Comparison of ENCODE assay signal across 21 cellular contexts in the genomic region with DNA sequence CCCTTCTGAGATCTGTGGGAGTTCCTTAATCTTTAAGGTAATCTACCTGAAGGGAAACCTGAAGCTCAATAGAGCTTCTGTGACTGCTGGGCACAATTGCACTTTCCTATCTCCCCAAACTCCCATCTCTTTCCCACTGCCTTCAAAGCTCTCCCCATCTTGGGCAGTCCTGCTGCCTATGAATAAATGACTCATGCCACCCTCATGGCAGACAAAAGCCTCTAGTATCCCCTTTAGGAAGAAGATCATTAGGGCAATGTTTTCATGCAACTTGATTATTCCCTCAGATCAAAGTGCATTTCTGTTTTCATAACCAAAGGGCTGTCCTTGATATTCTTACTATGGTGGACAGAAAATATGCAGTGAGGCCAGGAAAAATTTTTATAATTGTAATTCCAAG.
"Had no signal": no experiment of that assay in that cellular context is flagged by ENCODE, and none has a peak within 500 bp of the region (broad histone marks: within the 10 kb centered on the region; RNA-seq: fewer than 3 reads in every experiment).

No MANE protein-coding gene starts in this region.

- DNase-seq: activated CD4-positive, alpha-beta T cell treated with anti-CD3 and anti-CD28 coated beads, Interleukin-2, amount 50 U/mL, for 1 hour; activated CD4-positive, CD25-positive, alpha-beta regulatory T cell treated with anti-CD3 and anti-CD28 coated beads, Interleukin-2, amount 50 U/mL, for 72 hours; activated CD8-positive, alpha-beta memory T cell treated with anti-CD3 and anti-CD28 coated beads, Interleukin-2, amount 50 U/mL, for 4 hours; activated effector memory CD4-positive, alpha-beta T cell treated with Interleukin-2 at 50 U/mL for 16 hours; activated naive CD4-positive, alpha-beta T cell treated with anti-CD3 and anti-CD28 coated beads, Interleukin-2, amount 10 ng/mL, durations not matched to agents 7 days and 5 days; activated T-cell treated with anti-CD3 and anti-CD28 coated beads, Interleukin-2, amount 50 U/mL, for 4 hours; effector CD8-positive, alpha-beta T cell; foreskin melanocyte; head of caudate nucleus; natural killer cell; pancreas; stimulated activated CD4-positive, alpha-beta T cell treated with anti-CD3 and anti-CD28 coated beads, Interleukin-4, amount 100 ng/mL, for 1 hour; stimulated activated naive CD8-positive, alpha-beta T cell treated with anti-CD3 and anti-CD28 coated beads, Interleukin-15, amount 100 ng/mL, for 72 hours; trophoblast cell had no signal

- H3K27me3 ChIP-seq: ascending aorta, neutrophil, pancreas had no signal

- H3K27ac Mint-ChIP-seq: activated naive CD4-positive, alpha-beta T cell treated with anti-CD3 and anti-CD28 coated beads, Interleukin-2, amount 10 ng/mL, durations not matched to agents 7 days and 5 days; dendritic cell treated with granulocyte-macrophage colony-stimulating factor and Interleukin-4, amounts not matched to agents 40 ng/mL and 50 ng/mL, for 4 days; natural killer cell; stimulated activated naive CD8-positive, alpha-beta T cell treated with anti-CD3 and anti-CD28 coated beads, Interleukin-15, amount 100 ng/mL, for 72 hours; T-helper 1 cell treated with Interleukin-12 subunit alpha and Interleukin-12 subunit beta and Interleukin-4 antibody, amounts not matched to agents 30 μg/mL and 1 μg/mL, for 36 hours had no signal

- H3K36me3 Mint-ChIP-seq: activated naive CD4-positive, alpha-beta T cell treated with anti-CD3 and anti-CD28 coated beads, Interleukin-2, amount 10 ng/mL, durations not matched to agents 7 days and 5 days; natural killer cell had no signal

- H3K4me3 Mint-ChIP-seq: activated naive CD4-positive, alpha-beta T cell treated with anti-CD3 and anti-CD28 coated beads, Interleukin-2, amount 10 ng/mL, durations not matched to agents 7 days and 5 days; activated T-cell treated with anti-CD3 and anti-CD28 coated beads, Interleukin-2, amount 50 U/mL, for 4 hours; dendritic cell treated with granulocyte-macrophage colony-stimulating factor and Interleukin-4, amounts not matched to agents 40 ng/mL and 50 ng/mL, for 4 days; natural killer cell; stimulated activated naive CD8-positive, alpha-beta T cell treated with anti-CD3 and anti-CD28 coated beads, Interleukin-15, amount 100 ng/mL, for 72 hours; T-helper 1 cell treated with Interleukin-12 subunit alpha and Interleukin-12 subunit beta and Interleukin-4 antibody, amounts not matched to agents 30 μg/mL and 1 μg/mL, for 36 hours had no signal

- H3K4me2 ChIP-seq: smooth muscle cell had no signal

- H3K27ac ChIP-seq: ascending aorta, neutrophil, pancreas had no signal

- H3K9me3 Mint-ChIP-seq: activated naive CD4-positive, alpha-beta T cell treated with anti-CD3 and anti-CD28 coated beads, Interleukin-2, amount 10 ng/mL, durations not matched to agents 7 days and 5 days; activated T-cell treated with anti-CD3 and anti-CD28 coated beads, Interleukin-2, amount 50 U/mL, for 4 hours; stimulated activated naive CD8-positive, alpha-beta T cell treated with anti-CD3 and anti-CD28 coated beads, Interleukin-15, amount 100 ng/mL, for 72 hours; T-helper 1 cell treated with Interleukin-12 subunit alpha and Interleukin-12 subunit beta and Interleukin-4 antibody, amounts not matched to agents 30 μg/mL and 1 μg/mL, for 36 hours had no signal

- H3K4me3 ChIP-seq: ascending aorta, pancreas, smooth muscle cell had no signal

- H3K36me3 ChIP-seq: ascending aorta, neutrophil, pancreas had no signal

- ATAC-seq: activated T-cell treated with anti-CD3 and anti-CD28 coated beads, Interleukin-2, amount 50 U/mL, for 4 hours; natural killer cell; pancreas; sciatic nerve; stimulated activated naive CD8-positive, alpha-beta T cell treated with anti-CD3 and anti-CD28 coated beads, Interleukin-15, amount 100 ng/mL, for 72 hours had no signal

- H3K27me3 Mint-ChIP-seq: activated naive CD4-positive, alpha-beta T cell treated with anti-CD3 and anti-CD28 coated beads, Interleukin-2, amount 10 ng/mL, durations not matched to agents 7 days and 5 days; dendritic cell treated with granulocyte-macrophage colony-stimulating factor and Interleukin-4, amounts not matched to agents 40 ng/mL and 50 ng/mL, for 4 days; stimulated activated naive CD8-positive, alpha-beta T cell treated with anti-CD3 and anti-CD28 coated beads, Interleukin-15, amount 100 ng/mL, for 72 hours had no signal

- FAIRE-seq: endothelial cell of umbilical vein, pancreas had no signal

- H3K4me1 Mint-ChIP-seq: activated naive CD4-positive, alpha-beta T cell treated with anti-CD3 and anti-CD28 coated beads, Interleukin-2, amount 10 ng/mL, durations not matched to agents 7 days and 5 days; natural killer cell; stimulated activated naive CD8-positive, alpha-beta T cell treated with anti-CD3 and anti-CD28 coated beads, Interleukin-15, amount 100 ng/mL, for 72 hours had no signal

- H3K9me3 ChIP-seq: ascending aorta, neutrophil, pancreas had no signal

- H3K4me1 ChIP-seq: ascending aorta, pancreas had no signal
